In the genomic region with DNA sequence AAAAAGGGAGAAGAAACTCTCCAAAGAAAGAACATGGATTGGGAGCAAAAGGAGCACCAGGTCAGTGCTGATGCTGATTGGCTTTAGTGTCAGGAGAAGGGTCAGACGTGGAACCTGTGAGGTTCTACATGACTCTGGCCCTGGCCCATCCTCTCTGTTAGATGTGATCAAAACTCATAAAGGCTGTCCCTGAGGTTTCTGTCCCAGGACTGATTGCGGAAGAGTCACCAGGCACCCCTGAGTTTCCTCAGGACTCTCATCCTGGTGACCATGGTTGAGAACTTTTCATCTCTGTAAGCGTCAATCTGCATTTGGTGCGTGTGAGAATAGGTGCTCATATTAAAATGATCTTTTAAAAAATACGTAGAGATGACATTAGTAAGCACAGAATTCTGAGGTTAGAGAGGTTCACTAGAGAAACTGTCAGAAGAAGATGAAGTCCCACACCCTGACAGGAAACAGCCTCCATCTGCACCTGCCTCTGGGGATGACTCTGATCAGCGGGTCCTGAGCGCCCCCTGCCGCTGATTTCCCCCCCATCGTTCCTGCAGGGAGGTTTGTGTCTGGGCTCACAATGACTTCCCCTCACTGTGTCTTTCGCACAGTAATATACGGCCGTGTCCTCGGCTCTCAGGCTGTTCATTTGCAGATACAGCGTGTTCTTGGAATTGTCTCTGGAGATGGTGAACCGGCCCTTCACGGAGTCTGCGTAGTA, we compare ENCODE assay signal across 9 cellular contexts.
DNase-seq lines count a peak whose midpoint lies in the region; ATAC-seq lines count a peak whose summit lies in the region.
"Had no signal": no experiment of that assay in that cellular context is flagged by ENCODE, and none has a peak within 500 bp of the region (broad histone marks: within the 10 kb centered on the region; RNA-seq: fewer than 3 reads in every experiment).

No MANE protein-coding gene starts in this region.

- no peaks in the 10 kb centered on the region for H3K36me3 Mint-ChIP-seq in activated naive CD8-positive, alpha-beta T cell treated with anti-CD3 and anti-CD28 coated beads, Interleukin-2, amount 50 U/mL, for 24 hours (ENCODE audit: low read depth)

- no peak overlapping the region for H3K27ac Mint-ChIP-seq in activated naive CD8-positive, alpha-beta T cell treated with anti-CD3 and anti-CD28 coated beads, Interleukin-2, amount 50 U/mL, for 24 hours

- H3K27me3 Mint-ChIP-seq in activated naive CD8-positive, alpha-beta T cell treated with anti-CD3 and anti-CD28 coated beads, Interleukin-2, amount 50 U/mL, for 24 hours = peaks cover 3% of the 10 kb centered on the region

- no peaks in the 10 kb centered on the region for H3K9me3 Mint-ChIP-seq in activated naive CD8-positive, alpha-beta T cell treated with anti-CD3 and anti-CD28 coated beads, Interleukin-2, amount 50 U/mL, for 24 hours

- ATAC-seq in activated naive CD8-positive, alpha-beta T cell treated with anti-CD3 and anti-CD28 coated beads, Interleukin-2, amount 50 U/mL, for 24 hours = peak; percentile 66

- DNase-seq in DMS 273 (lab: John Stamatoyannopoulos, UW; ENCODE audit: unreplicated experiment) (peak; percentile 32), DMS 273 treated with DMSO at 0.1 percent for 48 hours (lab: John Stamatoyannopoulos, UW) (no peak), T-helper 9 cell (peak; percentile 64), NCI-H2227 (lab: John Stamatoyannopoulos, UW; ENCODE audit: unreplicated experiment) (no peak), dermis blood vessel endothelial cell (no peak), HPDE6-E6E7 (ENCODE audit: extremely low spot score) (no peak)
- peak; percentile 80 for DNase-seq in activated naive CD8-positive, alpha-beta T cell treated with anti-CD3 and anti-CD28 coated beads, Interleukin-2, amount 50 U/mL, for 24 hours
- DNase-seq in stimulated activated CD8-positive, alpha-beta memory T cell treated with anti-CD3 and anti-CD28 coated beads, Interleukin-7, amount 100 ng/mL, for 24 hours (ENCODE audit: low read depth) = peak; percentile 82
- DNase-seq: right lobe of liver had no signal

- H3K4me1 Mint-ChIP-seq in activated naive CD8-positive, alpha-beta T cell treated with anti-CD3 and anti-CD28 coated beads, Interleukin-2, amount 50 U/mL, for 24 hours = peaks cover 8% of the 10 kb centered on the region

- H3K4me3 Mint-ChIP-seq in activated naive CD8-positive, alpha-beta T cell treated with anti-CD3 and anti-CD28 coated beads, Interleukin-2, amount 50 U/mL, for 24 hours = no peak overlapping the region

Comparison
In these comparisons a context has a peak if more than half of its experiments do, and no peak if none do; other contexts are left out.
1. DNase-seq: peak in DMS 273 (single experiment), T-helper 9 cell (single experiment), activated naive CD8-positive, alpha-beta T cell treated with anti-CD3 and anti-CD28 coated beads, Interleukin-2, amount 50 U/mL, for 24 hours (single experiment) and stimulated activated CD8-positive, alpha-beta memory T cell treated with anti-CD3 and anti-CD28 coated beads, Interleukin-7, amount 100 ng/mL, for 24 hours (single experiment); none in DMS 273 treated with DMSO at 0.1 percent for 48 hours (single experiment), NCI-H2227 (single experiment), dermis blood vessel endothelial cell (single experiment) and HPDE6-E6E7 (single experiment).